ENCODE assay signal across 15 cellular contexts in the genomic region with DNA sequence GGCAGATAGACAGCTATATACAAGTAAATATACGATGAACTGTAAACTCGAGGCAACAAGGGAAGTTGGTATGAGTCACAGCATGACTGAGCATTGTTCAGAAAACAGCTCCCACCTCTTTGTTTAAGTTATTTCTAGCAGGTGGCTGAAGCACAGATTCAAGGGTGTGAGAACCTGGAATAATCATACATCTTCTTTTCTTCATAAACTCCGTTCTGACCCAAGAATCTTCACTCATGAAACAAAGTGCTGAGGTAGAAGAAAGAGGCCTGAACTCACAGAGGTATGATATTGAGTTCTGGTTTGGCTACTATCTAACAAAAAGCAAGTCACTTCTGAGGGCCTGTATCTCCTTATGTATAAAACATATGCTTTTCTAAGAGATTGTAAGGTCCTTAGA.
DNase-seq lines count a peak whose midpoint lies in the region; ATAC-seq and TF ChIP-seq lines count a peak whose summit lies in the region.
"Had no signal": no experiment of that assay in that cellular context is flagged by ENCODE, and none has a peak within 500 bp of the region (broad histone marks: within the 10 kb centered on the region; RNA-seq: fewer than 3 reads in every experiment).

No MANE protein-coding gene starts in this region.

- ATAC-seq in GM21381 (IDR thresholded peaks at IDR 0.05; ENCODE audit: unreplicated experiment) = no peak
- ATAC-seq: activated CD8-positive, alpha-beta T cell treated with anti-CD3 and anti-CD28 coated beads, Interleukin-2, amount 10 ng/mL, durations not matched to agents 7 days and 5 days; naive thymus-derived CD4-positive, alpha-beta T cell; T-helper 17 cell had no signal

- peaks cover 17% of the 10 kb centered on the region for H3K4me1 ChIP-seq in mesodermal cell (ENCODE audit: control insufficient read depth, insufficient read depth, low read length, poor library complexity, severe bottlenecking)

- H3K9me3 Mint-ChIP-seq in activated T-helper 1 cell treated with anti-CD3 and anti-CD28 coated beads, Interleukin-12 subunit alpha, Interleukin-12 subunit beta, Interleukin-2, Interleukin-4 antibody, amounts not matched to agents 30 ng/mL and 10 ng/mL and 1 ng/mL, durations not matched to agents 14 hours and 24 hours and 36 hours = no peaks in the 10 kb centered on the region
- H3K9me3 Mint-ChIP-seq: activated naive CD8-positive, alpha-beta T cell treated with anti-CD3 and anti-CD28 coated beads, Interleukin-2, amount 10 ng/mL, durations not matched to agents 7 days and 5 days had no signal

- no peaks in the 10 kb centered on the region for H3K36me3 ChIP-seq in mesodermal cell (ENCODE audit: control insufficient read depth, insufficient read depth, low read length)

- H3K4me3 Mint-ChIP-seq in activated T-helper 1 cell treated with anti-CD3 and anti-CD28 coated beads, Interleukin-12 subunit alpha, Interleukin-12 subunit beta, Interleukin-2, Interleukin-4 antibody, amounts not matched to agents 30 ng/mL and 10 ng/mL and 1 ng/mL, durations not matched to agents 14 hours and 24 hours and 36 hours = no peak overlapping the region
- H3K4me3 Mint-ChIP-seq: activated CD8-positive, alpha-beta T cell treated with anti-CD3 and anti-CD28 coated beads, Interleukin-2, amount 10 ng/mL, durations not matched to agents 7 days and 5 days; activated naive CD8-positive, alpha-beta T cell treated with anti-CD3 and anti-CD28 coated beads, Interleukin-2, amount 10 ng/mL, durations not matched to agents 7 days and 5 days; endodermal cell; naive thymus-derived CD4-positive, alpha-beta T cell; T-helper 17 cell had no signal

- WGBS in mesodermal cell (ENCODE audit: insufficient coverage in 2 of 2), 2 experiments = 75% methylated on average over 2 of the region's 3 CpGs; no CpG with 5 or more reads in 1 of the 2 experiments

- in situ Hi-C loops in astrocyte of the spinal cord (cut with HindIII; ENCODE audit: low sequenced_read_pairs) = no loop called here

- H3K27ac ChIP-seq in mesodermal cell (ENCODE audit: low read depth, low read length, severe bottlenecking) = peak overlapping the region; percentile 24

- peak; percentile 3 for DNase-seq in GM03348 (ENCODE audit: low spot score)
- DNase-seq in LHCN-M2 (ENCODE audit: low read depth) = peak; percentile 61
- DNase-seq in astrocyte of the spinal cord (ENCODE audit: low read depth, low spot score) = peak; percentile 47
- DNase-seq in activated T-helper 1 cell treated with anti-CD3 and anti-CD28 coated beads, Interleukin-12 subunit alpha, Interleukin-12 subunit beta, Interleukin-2, Interleukin-4 antibody, amounts not matched to agents 30 ng/mL and 10 ng/mL and 1 ng/mL, durations not matched to agents 14 hours and 24 hours and 36 hours (ENCODE audit: low spot score) = no peak
- no peak for DNase-seq in NCI-H748 treated with DMSO at 0.1 percent for 48 hours (lab: John Stamatoyannopoulos, UW)
- DNase-seq: activated CD8-positive, alpha-beta T cell treated with anti-CD3 and anti-CD28 coated beads, Interleukin-2, amount 10 ng/mL, durations not matched to agents 7 days and 5 days; activated naive CD8-positive, alpha-beta T cell treated with anti-CD3 and anti-CD28 coated beads, Interleukin-2, amount 10 ng/mL, durations not matched to agents 7 days and 5 days; DMS79 treated with DMSO at 0.1 percent for 48 hours; endodermal cell; Karpas-422; naive thymus-derived CD4-positive, alpha-beta T cell; small intestine; T-helper 17 cell had no signal

- H3K9me3 ChIP-seq in mesodermal cell (ENCODE audit: control insufficient read depth, low read length) = no peaks in the 10 kb centered on the region

- no peak for TF ChIP-seq CTCF in astrocyte of the spinal cord (IDR thresholded peaks at IDR 0.05; ENCODE audit: low read depth, low read length)

- intact Hi-C loops in activated T-helper 1 cell treated with anti-CD3 and anti-CD28 coated beads, Interleukin-12 subunit alpha, Interleukin-12 subunit beta, Interleukin-2, Interleukin-4 antibody, amounts not matched to agents 30 ng/mL and 10 ng/mL and 1 ng/mL, durations not matched to agents 14 hours and 24 hours and 36 hours (cut with micrococcal nuclease) = no loop called here

- H3K4me1 Mint-ChIP-seq in activated T-helper 1 cell treated with anti-CD3 and anti-CD28 coated beads, Interleukin-12 subunit alpha, Interleukin-12 subunit beta, Interleukin-2, Interleukin-4 antibody, amounts not matched to agents 30 ng/mL and 10 ng/mL and 1 ng/mL, durations not matched to agents 14 hours and 24 hours and 36 hours (ENCODE audit: low read depth) = no peaks in the 10 kb centered on the region
- H3K4me1 Mint-ChIP-seq: activated naive CD8-positive, alpha-beta T cell treated with anti-CD3 and anti-CD28 coated beads, Interleukin-2, amount 10 ng/mL, durations not matched to agents 7 days and 5 days; naive thymus-derived CD4-positive, alpha-beta T cell; T-helper 17 cell had no signal

- no peak overlapping the region for H3K4me3 ChIP-seq in astrocyte of the spinal cord (ENCODE audit: low read depth, low read length)
- H3K4me3 ChIP-seq in mesodermal cell (ENCODE audit: extremely low read depth, insufficient read depth, low read length, poor library complexity, severe bottlenecking) = no peak overlapping the region

- no peak overlapping the region for H3K27ac Mint-ChIP-seq in activated T-helper 1 cell treated with anti-CD3 and anti-CD28 coated beads, Interleukin-12 subunit alpha, Interleukin-12 subunit beta, Interleukin-2, Interleukin-4 antibody, amounts not matched to agents 30 ng/mL and 10 ng/mL and 1 ng/mL, durations not matched to agents 14 hours and 24 hours and 36 hours
- H3K27ac Mint-ChIP-seq: activated CD8-positive, alpha-beta T cell treated with anti-CD3 and anti-CD28 coated beads, Interleukin-2, amount 10 ng/mL, durations not matched to agents 7 days and 5 days; activated naive CD8-positive, alpha-beta T cell treated with anti-CD3 and anti-CD28 coated beads, Interleukin-2, amount 10 ng/mL, durations not matched to agents 7 days and 5 days; endodermal cell; naive thymus-derived CD4-positive, alpha-beta T cell; T-helper 17 cell had no signal

- peaks cover 4% of the 10 kb centered on the region for H3K27me3 Mint-ChIP-seq in activated T-helper 1 cell treated with anti-CD3 and anti-CD28 coated beads, Interleukin-12 subunit alpha, Interleukin-12 subunit beta, Interleukin-2, Interleukin-4 antibody, amounts not matched to agents 30 ng/mL and 10 ng/mL and 1 ng/mL, durations not matched to agents 14 hours and 24 hours and 36 hours (ENCODE audit: insufficient read depth)

- H3K36me3 Mint-ChIP-seq in activated T-helper 1 cell treated with anti-CD3 and anti-CD28 coated beads, Interleukin-12 subunit alpha, Interleukin-12 subunit beta, Interleukin-2, Interleukin-4 antibody, amounts not matched to agents 30 ng/mL and 10 ng/mL and 1 ng/mL, durations not matched to agents 14 hours and 24 hours and 36 hours (ENCODE audit: low read depth) = no peaks in the 10 kb centered on the region
- H3K36me3 Mint-ChIP-seq: activated naive CD8-positive, alpha-beta T cell treated with anti-CD3 and anti-CD28 coated beads, Interleukin-2, amount 10 ng/mL, durations not matched to agents 7 days and 5 days; naive thymus-derived CD4-positive, alpha-beta T cell had no signal

Comparison
In these comparisons a context has a peak if more than half of its experiments do, and no peak if none do; other contexts are left out.
1. DNase-seq: peak in GM03348 (single experiment), LHCN-M2 (single experiment) and astrocyte of the spinal cord (single experiment); none in activated T-helper 1 cell treated with anti-CD3 and anti-CD28 coated beads, Interleukin-12 subunit alpha, Interleukin-12 subunit beta, Interleukin-2, Interleukin-4 antibody, amounts not matched to agents 30 ng/mL and 10 ng/mL and 1 ng/mL, durations not matched to agents 14 hours and 24 hours and 36 hours (single experiment) and NCI-H748 treated with DMSO at 0.1 percent for 48 hours (single experiment).